Comparison of ENCODE assay signal across 12 cellular contexts in genomic region chr10:75955953-75956352, GRCh38.
A peak's percentile ranks its signal among the peaks of the same experiment; 100 is the strongest.
DNase-seq lines count a peak whose midpoint lies in the region; ATAC-seq and TF ChIP-seq lines count a peak whose summit lies in the region.
"Had no signal": no experiment of that assay in that cellular context is flagged by ENCODE, and none has a peak within 500 bp of the region (broad histone marks: within the 10 kb centered on the region; RNA-seq: fewer than 3 reads in every experiment).

No MANE protein-coding gene starts in this region.

- H3K36me3 ChIP-seq in upper lobe of right lung (no peaks in the 10 kb centered on the region), Caco-2 (ENCODE audit: control insufficient read depth, insufficient read depth, low read length) (no peaks in the 10 kb centered on the region)

- H3K27me3 ChIP-seq in upper lobe of right lung, result no peaks in the 10 kb centered on the region
- no peaks in the 10 kb centered on the region for H3K27me3 ChIP-seq in Caco-2 (replicated peaks; ENCODE audit: control insufficient read depth, insufficient read depth, low read length)

- POLR2A ChIA-PET in Caco-2 (lab: Charles Lee), result no interaction called here

- H3K27ac ChIP-seq in upper lobe of right lung, result no peak overlapping the region
- H3K27ac ChIP-seq: PC-9 had no signal

- intact Hi-C loops in upper lobe of right lung (cut with DNase I) (no loop called here), Caco-2 (cut with micrococcal nuclease; ENCODE audit: unreplicated experiment) (no loop called here)

- no peak for TF ChIP-seq CTCF in upper lobe of right lung (IDR thresholded peaks at IDR 0.05)
- no peak for TF ChIP-seq CTCF in Caco-2 (IDR thresholded peaks at IDR 0.05; ENCODE audit: insufficient read depth in 1 of 2, low read depth in 1 of 2, low read length in 1 of 2, severe bottlenecking in 1 of 2, unreplicated experiment in 1 of 2)

- H3K9me3 ChIP-seq in upper lobe of right lung (no peaks in the 10 kb centered on the region), Caco-2 (no peaks in the 10 kb centered on the region)

- H3K36me3 Mint-ChIP-seq in Caco-2 (ENCODE audit: insufficient read depth, unreplicated experiment), result no peaks in the 10 kb centered on the region
- H3K36me3 Mint-ChIP-seq: T-cell had no signal

- peaks cover 4% of the 10 kb centered on the region for H3K4me1 Mint-ChIP-seq in Caco-2 (ENCODE audit: low read depth, unreplicated experiment)
- H3K4me1 Mint-ChIP-seq: T-cell had no signal

- peak; percentile 34 for ATAC-seq in upper lobe of right lung
- ATAC-seq in HG03521 (IDR thresholded peaks at IDR 0.05; ENCODE audit: unreplicated experiment), result no peak
- ATAC-seq: T-cell had no signal

- H3K27me3 Mint-ChIP-seq in Caco-2 (ENCODE audit: insufficient read depth, unreplicated experiment), result no peaks in the 10 kb centered on the region

- H3K9me3 Mint-ChIP-seq in Caco-2 (ENCODE audit: unreplicated experiment), result peaks cover 5% of the 10 kb centered on the region

- no peak overlapping the region for H3K4me3 Mint-ChIP-seq in Caco-2 (ENCODE audit: unreplicated experiment)
- H3K4me3 Mint-ChIP-seq: T-cell had no signal

- H3K4me1 ChIP-seq in upper lobe of right lung (peaks cover 5% of the 10 kb centered on the region), Caco-2 (peaks cover 1% of the 10 kb centered on the region; the same call in 1 of the 2 replicates)

- BruUV-seq in Caco-2 (replicated peaks; lab: Mats Ljungman, UMichigan), result no TSS peak

- CTCF ChIA-PET in Caco-2 (lab: Charles Lee), result no interaction called here

- peak; percentile 39 to 45 for DNase-seq in Kasumi-1 (lab: John Stamatoyannopoulos, UW)
- peak; percentile 42 to 51 for DNase-seq in NOMO-1 (lab: John Stamatoyannopoulos, UW; ENCODE audit: unreplicated experiment in 2 of 2)
- DNase-seq in left kidney (ENCODE audit: low read depth, low spot score), result peak; percentile 65
- no peak for DNase-seq in upper lobe of right lung
- no peak for DNase-seq in NCI-H1930 (lab: John Stamatoyannopoulos, UW)
- no peak for DNase-seq in Caco-2
- DNase-seq: DMS153, NCI-H2029, NCI-H2171 treated with DMSO at 0.1 percent for 48 hours, PC-9, T-cell had no signal

- no peak overlapping the region for H3K27ac Mint-ChIP-seq in Caco-2 (ENCODE audit: unreplicated experiment)
- H3K27ac Mint-ChIP-seq: T-cell had no signal

- H3K4me3 ChIP-seq in upper lobe of right lung (no peak overlapping the region), Caco-2 (ENCODE audit: low read depth, low read length) (no peak overlapping the region)
- H3K4me3 ChIP-seq: PC-9 had no signal

Comparison
In these comparisons a context has a peak if more than half of its experiments do, and no peak if none do; other contexts are left out.
1. DNase-seq: peak in Kasumi-1 (2 of 2), NOMO-1 (2 of 2) and left kidney (single experiment); none in upper lobe of right lung (single experiment), NCI-H1930 (0 of 2) and Caco-2 (0 of 2).